15 cellular contexts compared by ENCODE assay signal in the genomic region with DNA sequence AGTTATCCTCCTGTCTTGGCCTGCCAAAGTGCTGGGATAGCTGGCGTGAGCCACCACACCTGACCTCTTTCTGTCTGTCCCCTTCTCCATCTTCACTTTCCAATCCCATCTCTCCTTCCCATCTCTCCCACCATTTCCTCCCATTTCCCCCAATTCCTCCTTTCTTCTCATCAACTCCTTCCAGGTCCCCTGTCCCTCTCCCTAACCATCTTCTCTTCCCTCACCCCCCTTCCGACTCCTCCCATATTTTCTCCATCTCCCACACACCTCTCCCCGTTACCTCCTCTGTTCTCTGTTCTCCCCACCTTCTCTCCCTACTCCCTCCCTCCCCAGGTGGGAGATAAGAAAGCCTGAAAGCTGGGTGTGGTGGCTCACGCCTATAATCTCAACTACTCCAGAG. TPM values are rescaled to one million over a fixed set of nuclear protein-coding genes. Genes with fewer than 3 reads are reported as not detected.
"Had no signal": no experiment of that assay in that cellular context is flagged by ENCODE, and none has a peak within 500 bp of the region (broad histone marks: within the 10 kb centered on the region; RNA-seq: fewer than 3 reads in every experiment).

No MANE protein-coding gene starts in this region.

- H3K4me3 ChIP-seq: right atrium auricular region, transverse colon, uterus had no signal

- H3K36me3 ChIP-seq: uterus had no signal

- H3K4me1 Mint-ChIP-seq: endodermal cell had no signal

- H3K4me3 Mint-ChIP-seq: activated CD4-positive, alpha-beta memory T cell treated with anti-CD3 and anti-CD28 coated beads, Interleukin-2, amount 10 ng/mL, durations not matched to agents 7 days and 5 days; activated CD8-positive, alpha-beta memory T cell treated with anti-CD3 and anti-CD28 coated beads, Interleukin-2, amount 10 ng/mL, durations not matched to agents 7 days and 5 days; activated naive CD4-positive, alpha-beta T cell treated with anti-CD3 and anti-CD28 coated beads for 36 hours; stimulated activated naive CD8-positive, alpha-beta T cell treated with anti-CD3 and anti-CD28 coated beads, Interleukin-15, Interleukin-2, amounts not matched to agents 100 ng/mL and 50 ng/mL, for 24 hours had no signal

- H3K27me3 Mint-ChIP-seq: activated B cell treated with CpG ODN at 0.5 μM for 24 hours; activated CD4-positive, alpha-beta memory T cell treated with anti-CD3 and anti-CD28 coated beads, Interleukin-2, amount 10 ng/mL, durations not matched to agents 7 days and 5 days; activated CD8-positive, alpha-beta memory T cell treated with anti-CD3 and anti-CD28 coated beads, Interleukin-2, amount 10 ng/mL, durations not matched to agents 7 days and 5 days; stimulated activated naive CD8-positive, alpha-beta T cell treated with anti-CD3 and anti-CD28 coated beads, Interleukin-15, Interleukin-2, amounts not matched to agents 100 ng/mL and 50 ng/mL, for 24 hours had no signal

- H3K9me3 Mint-ChIP-seq: activated B cell treated with CpG ODN at 0.5 μM for 24 hours; activated CD4-positive, alpha-beta memory T cell treated with anti-CD3 and anti-CD28 coated beads, Interleukin-2, amount 10 ng/mL, durations not matched to agents 7 days and 5 days; activated naive CD4-positive, alpha-beta T cell treated with anti-CD3 and anti-CD28 coated beads for 36 hours; endodermal cell; stimulated activated naive CD8-positive, alpha-beta T cell treated with anti-CD3 and anti-CD28 coated beads, Interleukin-15, Interleukin-2, amounts not matched to agents 100 ng/mL and 50 ng/mL, for 24 hours had no signal

- H3K27ac Mint-ChIP-seq: activated B cell treated with CpG ODN at 0.5 μM for 24 hours; activated CD4-positive, alpha-beta memory T cell treated with anti-CD3 and anti-CD28 coated beads, Interleukin-2, amount 10 ng/mL, durations not matched to agents 7 days and 5 days; activated CD8-positive, alpha-beta memory T cell treated with anti-CD3 and anti-CD28 coated beads, Interleukin-2, amount 10 ng/mL, durations not matched to agents 7 days and 5 days; activated naive CD4-positive, alpha-beta T cell treated with anti-CD3 and anti-CD28 coated beads for 36 hours; endodermal cell; stimulated activated naive CD8-positive, alpha-beta T cell treated with anti-CD3 and anti-CD28 coated beads, Interleukin-15, Interleukin-2, amounts not matched to agents 100 ng/mL and 50 ng/mL, for 24 hours had no signal

- ATAC-seq: activated CD8-positive, alpha-beta memory T cell treated with anti-CD3 and anti-CD28 coated beads, Interleukin-2, amount 10 ng/mL, durations not matched to agents 7 days and 5 days had no signal

- DNase-seq: activated B cell treated with CpG ODN at 0.5 μM for 24 hours; activated CD4-positive, alpha-beta memory T cell treated with anti-CD3 and anti-CD28 coated beads, Interleukin-2, amount 10 ng/mL, durations not matched to agents 7 days and 5 days; activated CD4-positive, alpha-beta T cell treated with anti-CD3 and anti-CD28 coated beads for 48 hours; activated CD8-positive, alpha-beta memory T cell treated with anti-CD3 and anti-CD28 coated beads, Interleukin-2, amount 10 ng/mL, durations not matched to agents 7 days and 5 days; activated naive CD4-positive, alpha-beta T cell treated with anti-CD3 and anti-CD28 coated beads for 36 hours; activated T-cell treated with anti-CD3 and anti-CD28 coated beads, Interleukin-2, amount 50 U/mL, for 1 hour; amniotic stem cell; endodermal cell; foreskin fibroblast; mesendoderm; transverse colon; uterus had no signal

- H3K9me3 ChIP-seq: right atrium auricular region, transverse colon, uterus had no signal

- H3K27me3 ChIP-seq: right atrium auricular region, transverse colon, uterus had no signal

RNA-seq across cellular contexts. Expression of gene S1PR5, which starts 54.7 kb away (rescaled TPM):
- total RNA-seq: activated B cell treated with CpG ODN at 0.5 μM for 24 hours; activated naive CD4-positive, alpha-beta T cell treated with anti-CD3 and anti-CD28 coated beads for 36 hours; posterior vena cava; transverse colon had no signal
